In genomic region chr12:52061470-52062166, GRCh38 we compare ENCODE assay signal across 13 cellular contexts. TPM values are rescaled to one million over a fixed set of nuclear protein-coding genes. Genes with fewer than 3 reads are reported as not detected.
DNase-seq lines count a peak whose midpoint lies in the region; ATAC-seq and TF ChIP-seq lines count a peak whose summit lies in the region.
"Had no signal": no experiment of that assay in that cellular context is flagged by ENCODE, and none has a peak within 500 bp of the region (broad histone marks: within the 10 kb centered on the region; RNA-seq: fewer than 3 reads in every experiment).

No MANE protein-coding gene starts in this region.

- TF ChIP-seq POLR2A in testis (IDR thresholded peaks at IDR 0.05), result no peak

- no peak overlapping the region for H3K4me3 ChIP-seq in neural progenitor cell
- H3K4me3 ChIP-seq in testis, result no peak overlapping the region
- H3K4me3 ChIP-seq in Caco-2 (ENCODE audit: low read depth, low read length), result no peak overlapping the region

- H4K20me1 ChIP-seq in neural progenitor cell (ENCODE audit: low read depth), result no peaks in the 10 kb centered on the region

- DNase-seq in activated T-cell treated with anti-CD3 and anti-CD28 coated beads for 1 hour (ENCODE audit: low read depth) (peak; percentile 20), epidermal melanocyte (ENCODE audit: insufficient read length, low spot score) (peak; percentile 72), neural progenitor cell (ENCODE audit: low spot score) (peak; percentile 65), testis (peak; percentile 47), EL (no peak), Caco-2 (no peak)
- DNase-seq in activated T-cell treated with anti-CD3 and anti-CD28 coated beads, Interleukin-2, amount 50 U/mL, for 24 hours, result no peak
- DNase-seq in stimulated activated naive CD8-positive, alpha-beta T cell treated with anti-CD3 and anti-CD28 coated beads, Interleukin-15, amount 100 ng/mL, for 72 hours, result no peak
- DNase-seq: activated CD4-positive, alpha-beta T cell treated with anti-CD3 and anti-CD28 coated beads, Interleukin-2, amount 50 U/mL, for 48 hours; CD4-positive, alpha-beta memory T cell had no signal

- no peaks in the 10 kb centered on the region for H3K9me3 ChIP-seq in neural progenitor cell (ENCODE audit: low read depth)
- no peaks in the 10 kb centered on the region for H3K9me3 ChIP-seq in testis
- no peaks in the 10 kb centered on the region for H3K9me3 ChIP-seq in Caco-2

- H3K27ac ChIP-seq in neural progenitor cell (no peak overlapping the region), testis (peak overlapping the region; percentile 81 to 92)
- H3K27ac ChIP-seq: parathyroid adenoma had no signal

- H3K27ac Mint-ChIP-seq in activated T-cell treated with anti-CD3 and anti-CD28 coated beads, Interleukin-2, amount 50 U/mL, for 24 hours, result no peak overlapping the region
- H3K27ac Mint-ChIP-seq in neural progenitor cell, result no peak overlapping the region
- H3K27ac Mint-ChIP-seq in Caco-2 (ENCODE audit: unreplicated experiment), result no peak overlapping the region
- H3K27ac Mint-ChIP-seq in stimulated activated naive CD8-positive, alpha-beta T cell treated with anti-CD3 and anti-CD28 coated beads, Interleukin-15, amount 100 ng/mL, for 72 hours, result no peak overlapping the region
- H3K27ac Mint-ChIP-seq: CD4-positive, alpha-beta memory T cell had no signal

- H3K79me2 ChIP-seq in neural progenitor cell (ENCODE audit: low read depth), result no peaks in the 10 kb centered on the region
- H3K79me2 ChIP-seq: parathyroid adenoma had no signal

- intact Hi-C loops in testis (cut with DNase I; ENCODE audit: low total_unique reads) (no loop called here), Caco-2 (cut with micrococcal nuclease; ENCODE audit: unreplicated experiment) (no loop called here)

- no TSS peak for BruUV-seq in Caco-2 (replicated peaks; lab: Mats Ljungman, UMichigan)

- H2AFZ ChIP-seq in neural progenitor cell (replicated peaks), result peak overlapping the region; percentile 95
- H2AFZ ChIP-seq: parathyroid adenoma had no signal

- H3K27me3 ChIP-seq in neural progenitor cell, result peaks cover 12% of the 10 kb centered on the region
- no peaks in the 10 kb centered on the region for H3K27me3 ChIP-seq in testis
- no peaks in the 10 kb centered on the region for H3K27me3 ChIP-seq in Caco-2 (replicated peaks; ENCODE audit: control insufficient read depth, insufficient read depth, low read length)

- peaks cover 5% of the 10 kb centered on the region for H3K4me1 Mint-ChIP-seq in activated T-cell treated with anti-CD3 and anti-CD28 coated beads, Interleukin-2, amount 50 U/mL, for 24 hours (ENCODE audit: low read depth)
- H3K4me1 Mint-ChIP-seq in neural progenitor cell (peaks cover 7% of the 10 kb centered on the region), Caco-2 (ENCODE audit: low read depth, unreplicated experiment) (no peaks in the 10 kb centered on the region)
- peaks cover 14% of the 10 kb centered on the region for H3K4me1 Mint-ChIP-seq in stimulated activated naive CD8-positive, alpha-beta T cell treated with anti-CD3 and anti-CD28 coated beads, Interleukin-15, amount 100 ng/mL, for 72 hours
- H3K4me1 Mint-ChIP-seq: CD4-positive, alpha-beta memory T cell had no signal

- peak overlapping the region; percentile 22 for H3K9ac ChIP-seq in neural progenitor cell
- H3K9ac ChIP-seq: parathyroid adenoma had no signal

- CTCF ChIA-PET in Caco-2 (lab: Charles Lee), result interaction anchor here (1.3 to 3.5 kb wide), 3 partner anchors 29 to 60 kb away, joined by 3 to 18 read pairs (median 5); no protein-coding TSS in a partner anchor

- H3K36me3 Mint-ChIP-seq in activated T-cell treated with anti-CD3 and anti-CD28 coated beads, Interleukin-2, amount 50 U/mL, for 24 hours (ENCODE audit: low read depth), result peaks cover 32% of the 10 kb centered on the region
- H3K36me3 Mint-ChIP-seq in neural progenitor cell, result no peaks in the 10 kb centered on the region
- no peaks in the 10 kb centered on the region for H3K36me3 Mint-ChIP-seq in Caco-2 (ENCODE audit: insufficient read depth, unreplicated experiment)
- H3K36me3 Mint-ChIP-seq: CD4-positive, alpha-beta memory T cell had no signal

- H3K27me3 Mint-ChIP-seq in activated T-cell treated with anti-CD3 and anti-CD28 coated beads, Interleukin-2, amount 50 U/mL, for 24 hours, result no peaks in the 10 kb centered on the region
- H3K27me3 Mint-ChIP-seq in neural progenitor cell (ENCODE audit: insufficient read depth, low read depth), result peaks cover 2% of the 10 kb centered on the region
- H3K27me3 Mint-ChIP-seq in Caco-2 (ENCODE audit: insufficient read depth, unreplicated experiment), result no peaks in the 10 kb centered on the region
- no peaks in the 10 kb centered on the region for H3K27me3 Mint-ChIP-seq in stimulated activated naive CD8-positive, alpha-beta T cell treated with anti-CD3 and anti-CD28 coated beads, Interleukin-15, amount 100 ng/mL, for 72 hours

- H3K4me1 ChIP-seq in neural progenitor cell, result peaks cover 9% of the 10 kb centered on the region
- peaks cover 38% of the 10 kb centered on the region for H3K4me1 ChIP-seq in testis
- no peaks in the 10 kb centered on the region for H3K4me1 ChIP-seq in Caco-2
- H3K4me1 ChIP-seq: parathyroid adenoma had no signal

- no peak overlapping the region for H3K4me3 Mint-ChIP-seq in activated T-cell treated with anti-CD3 and anti-CD28 coated beads, Interleukin-2, amount 50 U/mL, for 24 hours
- H3K4me3 Mint-ChIP-seq in neural progenitor cell, result no peak overlapping the region
- no peak overlapping the region for H3K4me3 Mint-ChIP-seq in Caco-2 (ENCODE audit: unreplicated experiment)
- H3K4me3 Mint-ChIP-seq in stimulated activated naive CD8-positive, alpha-beta T cell treated with anti-CD3 and anti-CD28 coated beads, Interleukin-15, amount 100 ng/mL, for 72 hours, result no peak overlapping the region
- H3K4me3 Mint-ChIP-seq: CD4-positive, alpha-beta memory T cell had no signal

- H3K4me2 ChIP-seq in neural progenitor cell, result peak overlapping the region; percentile 42

- 78 to 81% methylated on average over 3 to 10 of the region's 12 CpGs for WGBS in testis, 2 donors

- no peaks in the 10 kb centered on the region for H3K9me3 Mint-ChIP-seq in activated T-cell treated with anti-CD3 and anti-CD28 coated beads, Interleukin-2, amount 50 U/mL, for 24 hours
- H3K9me3 Mint-ChIP-seq in neural progenitor cell (no peaks in the 10 kb centered on the region), Caco-2 (ENCODE audit: unreplicated experiment) (no peaks in the 10 kb centered on the region)
- no peaks in the 10 kb centered on the region for H3K9me3 Mint-ChIP-seq in stimulated activated naive CD8-positive, alpha-beta T cell treated with anti-CD3 and anti-CD28 coated beads, Interleukin-15, amount 100 ng/mL, for 72 hours
- H3K9me3 Mint-ChIP-seq: CD4-positive, alpha-beta memory T cell had no signal

- POLR2A ChIA-PET in Caco-2 (lab: Charles Lee), result interaction anchor here (1.7 to 2.3 kb wide), 2 partner anchors 10 to 29 kb away, joined by 7 read pairs; partner anchors contain the start of gene NR4A1

- TF ChIP-seq CTCF in neural progenitor cell (IDR thresholded peaks at IDR 0.05) (no peak), testis (IDR thresholded peaks at IDR 0.05) (no peak), Caco-2 (IDR thresholded peaks at IDR 0.05; ENCODE audit: insufficient read depth in 1 of 2, low read depth in 1 of 2, low read length in 1 of 2, severe bottlenecking in 1 of 2, unreplicated experiment in 1 of 2) (no peak)

- no peaks in the 10 kb centered on the region for H3F3A ChIP-seq in neural progenitor cell (ENCODE audit: low read depth)

- H3K36me3 ChIP-seq in neural progenitor cell (no peaks in the 10 kb centered on the region), testis (ENCODE audit: low read depth, missing control alignments) (no peaks in the 10 kb centered on the region), Caco-2 (ENCODE audit: control insufficient read depth, insufficient read depth, low read length) (no peaks in the 10 kb centered on the region)

- no peak for ATAC-seq in stimulated activated naive CD8-positive, alpha-beta T cell treated with anti-CD3 and anti-CD28 coated beads, Interleukin-15, amount 100 ng/mL, for 72 hours

RNA-seq across cellular contexts. Expression of gene ATG101, which starts 8.2 kb away (rescaled TPM):
- total RNA-seq in neural progenitor cell (ENCODE audit: low replicate concordance), result 19.8 and 33.7 TPM in 2 replicates
- total RNA-seq in testis, result 10 to 100 TPM; 52.6 to 64.5 TPM
- 64.5 TPM for polyA plus RNA-seq in testis (ENCODE audit: insufficient read depth, low read depth, low replicate concordance)
- total RNA-seq in Caco-2 (2022), result 67.2 and 78.0 TPM in 2 replicates

RNA-seq across cellular contexts. Expression of gene NR4A1, which starts 10.4 kb away (rescaled TPM):
- total RNA-seq in neural progenitor cell (ENCODE audit: low replicate concordance) (8.2 and 13.0 TPM in 2 replicates), testis (10 to 100 TPM; 55.1 to 88.5 TPM), Caco-2 (2022) (37.9 and 41.8 TPM in 2 replicates)
- polyA plus RNA-seq in testis (ENCODE audit: insufficient read depth, low read depth, low replicate concordance), result 41.5 TPM

RNA-seq across cellular contexts. Expression of gene SMIM41, which starts 17.9 kb away (rescaled TPM):
- total RNA-seq in neural progenitor cell (ENCODE audit: low replicate concordance), result not detected in 2 replicates
- 10 to 100 TPM; 15.6 to 21.7 TPM for total RNA-seq in testis
- 2.6 TPM for polyA plus RNA-seq in testis (ENCODE audit: insufficient read depth, low read depth, low replicate concordance)
- not detected in 2 replicates for total RNA-seq in Caco-2 (2022)
- total RNA-seq: CD4-positive, alpha-beta memory T cell; endothelial cell of umbilical vein; glomerular endothelial cell had no signal
- polyA plus RNA-seq: CD4-positive, alpha-beta memory T cell; endothelial cell of umbilical vein had no signal

RNA-seq across cellular contexts. Expression of gene TAMALIN, which starts 54.9 kb away (rescaled TPM):
- 1.1 and 7.4 TPM in 2 replicates for total RNA-seq in neural progenitor cell (ENCODE audit: low replicate concordance)
- 10 to 100 TPM in 1 of 2 donors, 1 to 10 TPM in 1; 8.9 to 10.4 TPM for total RNA-seq in testis
- 7.7 TPM for polyA plus RNA-seq in testis (ENCODE audit: insufficient read depth, low read depth, low replicate concordance)
- 3.7 and 4.1 TPM in 2 replicates for total RNA-seq in Caco-2 (2022)

Comparison
In these comparisons a context has a peak if more than half of its experiments do, and no peak if none do; other contexts are left out.
1. DNase-seq: peak in activated T-cell treated with anti-CD3 and anti-CD28 coated beads for 1 hour (single experiment), epidermal melanocyte (single experiment), neural progenitor cell (single experiment) and testis (single experiment); none in activated T-cell treated with anti-CD3 and anti-CD28 coated beads, Interleukin-2, amount 50 U/mL, for 24 hours (single experiment), EL (single experiment), Caco-2 (0 of 2) and stimulated activated naive CD8-positive, alpha-beta T cell treated with anti-CD3 and anti-CD28 coated beads, Interleukin-15, amount 100 ng/mL, for 72 hours (0 of 2).
2. RNA of gene SMIM41, which starts 17.9 kb away (total RNA-seq): 15.6 to 21.7 TPM in testis; not detected in Caco-2 and not detected in neural progenitor cell; every median in the first group is over 10 times any median in the second.